ENCODE assay signal across 8 cellular contexts in genomic region chr7:66682350-66683093, GRCh38. TPM values are rescaled to one million over a fixed set of nuclear protein-coding genes. Genes with fewer than 3 reads are reported as not detected.
DNase-seq lines count a peak whose midpoint lies in the region; ATAC-seq and TF ChIP-seq lines count a peak whose summit lies in the region.

No MANE protein-coding gene starts in this region.

- peak; percentile 50 for DNase-seq in COLO668 (lab: John Stamatoyannopoulos, UW; ENCODE audit: unreplicated experiment)
- peak; percentile 37 for DNase-seq in activated naive CD8-positive, alpha-beta T cell treated with anti-CD3 and anti-CD28 coated beads, Interleukin-2, amount 50 U/mL, for 24 hours
- no peak for DNase-seq in iPS DF 6.9 (ENCODE audit: low read depth, low spot score)
- no peak for DNase-seq in smooth muscle cell (lab: John Stamatoyannopoulos, UW; ENCODE audit: unreplicated experiment)
- DNase-seq in NCI-H2029 treated with DMSO at 0.1 percent for 48 hours (lab: John Stamatoyannopoulos, UW), result no peak
- no peak for DNase-seq in NCI-H2227 (lab: John Stamatoyannopoulos, UW; ENCODE audit: unreplicated experiment)

- no peak for TF ChIP-seq CTCF in smooth muscle cell (IDR thresholded peaks at IDR 0.05; ENCODE audit: borderline replicate concordance, insufficient read depth, poor library complexity, severe bottlenecking)

- peaks cover 9% of the 10 kb centered on the region for H3F3A ChIP-seq in smooth muscle cell (ENCODE audit: low read depth)

- H3K9me3 Mint-ChIP-seq in activated naive CD8-positive, alpha-beta T cell treated with anti-CD3 and anti-CD28 coated beads, Interleukin-2, amount 50 U/mL, for 24 hours, result peaks cover 3% of the 10 kb centered on the region

- H3K4me3 ChIP-seq in iPS DF 6.9 (ENCODE audit: low read length) (peak overlapping the region; percentile 79), smooth muscle cell (peak overlapping the region; percentile 95)

- H3K4me3 Mint-ChIP-seq in activated naive CD8-positive, alpha-beta T cell treated with anti-CD3 and anti-CD28 coated beads, Interleukin-2, amount 50 U/mL, for 24 hours, result peak overlapping the region; percentile 90

- peaks cover 31% of the 10 kb centered on the region for H4K20me1 ChIP-seq in smooth muscle cell (ENCODE audit: low read depth)

- ATAC-seq in GM19438 (IDR thresholded peaks at IDR 0.05; ENCODE audit: low read depth, unreplicated experiment) (peak; percentile 30), HG03571 (IDR thresholded peaks at IDR 0.05; ENCODE audit: unreplicated experiment) (peak; percentile 7)
- no peak for ATAC-seq in activated naive CD8-positive, alpha-beta T cell treated with anti-CD3 and anti-CD28 coated beads, Interleukin-2, amount 50 U/mL, for 24 hours

- peaks cover 43% of the 10 kb centered on the region for H3K4me1 Mint-ChIP-seq in activated naive CD8-positive, alpha-beta T cell treated with anti-CD3 and anti-CD28 coated beads, Interleukin-2, amount 50 U/mL, for 24 hours

- H3K27me3 Mint-ChIP-seq in activated naive CD8-positive, alpha-beta T cell treated with anti-CD3 and anti-CD28 coated beads, Interleukin-2, amount 50 U/mL, for 24 hours, result no peaks in the 10 kb centered on the region

- H3K36me3 ChIP-seq in iPS DF 6.9 (ENCODE audit: control insufficient read depth, insufficient read depth, low read length) (no peaks in the 10 kb centered on the region), smooth muscle cell (ENCODE audit: low read depth) (no peaks in the 10 kb centered on the region)

- H3K9me3 ChIP-seq in iPS DF 6.9 (ENCODE audit: control insufficient read depth, insufficient read depth, low read length) (no peaks in the 10 kb centered on the region), smooth muscle cell (replicated peaks; ENCODE audit: low read depth) (no peaks in the 10 kb centered on the region)

- peaks cover 55% of the 10 kb centered on the region for H3K79me2 ChIP-seq in smooth muscle cell (ENCODE audit: low read depth)

- H3K4me1 ChIP-seq in iPS DF 6.9 (ENCODE audit: control insufficient read depth, insufficient read depth, low read length) (no peaks in the 10 kb centered on the region), smooth muscle cell (ENCODE audit: low read depth) (peaks cover 10% of the 10 kb centered on the region)

- peak overlapping the region; percentile 96 for H3K9ac ChIP-seq in smooth muscle cell (ENCODE audit: low read depth)

- H2AFZ ChIP-seq in smooth muscle cell (ENCODE audit: low read depth), result peak overlapping the region; percentile 98

- H3K27ac ChIP-seq in iPS DF 6.9 (ENCODE audit: low read length), result no peak overlapping the region
- H3K27ac ChIP-seq in smooth muscle cell (ENCODE audit: low read depth), result peak overlapping the region; percentile 98

- peak overlapping the region; percentile 100 for H3K4me2 ChIP-seq in smooth muscle cell

- peak overlapping the region; percentile 93 for H3K27ac Mint-ChIP-seq in activated naive CD8-positive, alpha-beta T cell treated with anti-CD3 and anti-CD28 coated beads, Interleukin-2, amount 50 U/mL, for 24 hours

- no CpG with 5 or more reads among the region's 66 CpGs for WGBS in iPS DF 6.9 (ENCODE audit: insufficient coverage, insufficient read length)
- WGBS in smooth muscle cell (ENCODE audit: low lambda C conversion rate), result 2% methylated on average over 60 of the region's 66 CpGs

- H3K27me3 ChIP-seq in iPS DF 6.9 (ENCODE audit: control insufficient read depth, insufficient read depth, low read length) (no peaks in the 10 kb centered on the region), smooth muscle cell (ENCODE audit: low read depth) (no peaks in the 10 kb centered on the region)

- no peaks in the 10 kb centered on the region for H3K36me3 Mint-ChIP-seq in activated naive CD8-positive, alpha-beta T cell treated with anti-CD3 and anti-CD28 coated beads, Interleukin-2, amount 50 U/mL, for 24 hours (ENCODE audit: low read depth)

RNA-seq across cellular contexts. Expression of gene KCTD7, which starts 53.8 kb away (rescaled TPM):
- total RNA-seq in smooth muscle cell, result 6.3 and 8.1 TPM in 2 replicates
- 3.9 and 4.8 TPM in 2 replicates for polyA plus RNA-seq in smooth muscle cell

RNA-seq across cellular contexts. Expression of gene RABGEF1, which starts 58.0 kb away (rescaled TPM):
- total RNA-seq in smooth muscle cell, result 34.9 and 35.8 TPM in 2 replicates
- 18.8 and 21.5 TPM in 2 replicates for polyA plus RNA-seq in smooth muscle cell

Comparison
In these comparisons a context has a peak if more than half of its experiments do, and no peak if none do; other contexts are left out.
1. DNase-seq: peak in COLO668 (single experiment) and activated naive CD8-positive, alpha-beta T cell treated with anti-CD3 and anti-CD28 coated beads, Interleukin-2, amount 50 U/mL, for 24 hours (single experiment); none in iPS DF 6.9 (single experiment), smooth muscle cell (single experiment), NCI-H2029 treated with DMSO at 0.1 percent for 48 hours (single experiment) and NCI-H2227 (single experiment).